ENCODE assay signal across 2 cellular contexts in genomic region chr21:42183374-42184266, GRCh38.
A peak's percentile ranks its signal among the peaks of the same experiment; 100 is the strongest.
TF ChIP-seq lines count a peak whose summit lies in the region.

No MANE protein-coding gene starts in this region.

TF ChIP-seq in HEK293, 187 proteins besides CTCF, POLR2A, EP300 and RAD21 (continued from another document and continues in another):
- TF ChIP-seq ZNF37A (tag by site-specific recombination; IDR thresholded peaks at IDR 0.05) (no peak), KLF17 (tag by site-specific recombination; IDR thresholded peaks at IDR 0.05) (no peak), ZFP69B (tag by site-specific recombination; IDR thresholded peaks at IDR 0.05) (no peak), ZNF280C (tag by site-specific recombination; IDR thresholded peaks at IDR 0.05) (peak; percentile 18; the same call in 1 of the 2 replicates), ZNF148 (tag by site-specific recombination; IDR thresholded peaks at IDR 0.05; ENCODE audit: borderline replicate concordance) (0 out of 2 replicates have a peak, but pooled peaks have one; percentile 77), ZSCAN30 (tag by site-specific recombination; IDR thresholded peaks at IDR 0.05) (no peak), ZSCAN23 (tag by site-specific recombination; IDR thresholded peaks at IDR 0.05) (no peak; the same call in 1 of the 2 replicates), ZNF624 (tag by site-specific recombination; IDR thresholded peaks at IDR 0.05) (no peak), ZNF791 (tag by site-specific recombination; IDR thresholded peaks at IDR 0.05) (peak; percentile 57; the same call in 1 of the 2 replicates), ZNF529 (tag by site-specific recombination; IDR thresholded peaks at IDR 0.05; ENCODE audit: insufficient replicate concordance) (no peak), ZNF561 (tag by site-specific recombination; IDR thresholded peaks at IDR 0.05; ENCODE audit: borderline replicate concordance) (no peak), HOXA7 (CRISPR knock-in tag; IDR thresholded peaks at IDR 0.05; ENCODE audit: borderline replicate concordance) (no peak), HOXD13 (CRISPR knock-in tag; IDR thresholded peaks at IDR 0.05; ENCODE audit: borderline replicate concordance) (no peak), ZNF248 (tag by site-specific recombination; IDR thresholded peaks at IDR 0.05) (no peak), ZNF707 (tag by site-specific recombination; IDR thresholded peaks at IDR 0.05) (no peak; the same call in none of the 2 replicates), ZNF354C (tag by site-specific recombination; IDR thresholded peaks at IDR 0.05; ENCODE audit: borderline replicate concordance, low read depth) (0 out of 2 replicates have a peak, but pooled peaks have one; percentile 40), KLF8 (tag by site-specific recombination; IDR thresholded peaks at IDR 0.05) (no peak), ZBTB48 (tag by site-specific recombination; IDR thresholded peaks at IDR 0.05) (0 out of 2 replicates have a peak, but pooled peaks have one; percentile 19), ZNF169 (tag by site-specific recombination; IDR thresholded peaks at IDR 0.05) (peak; percentile 51; the same call in 1 of the 2 replicates), ZNF473 (tag by site-specific recombination; IDR thresholded peaks at IDR 0.05) (no peak), ZNF514 (tag by site-specific recombination; IDR thresholded peaks at IDR 0.05) (0 out of 2 replicates have a peak, but pooled peaks have one; percentile 6), ZNF211 (tag by site-specific recombination; IDR thresholded peaks at IDR 0.05; ENCODE audit: low read depth) (peak; percentile 87), ZNF701 (tag by site-specific recombination; IDR thresholded peaks at IDR 0.05) (no peak), AEBP2 (tag by site-specific recombination; IDR thresholded peaks at IDR 0.05; ENCODE audit: borderline replicate concordance) (no peak), SALL2 (tag by site-specific recombination; IDR thresholded peaks at IDR 0.05; ENCODE audit: borderline replicate concordance) (no peak; the same call in 1 of the 2 replicates), IKZF3 (tag by site-specific recombination; IDR thresholded peaks at IDR 0.05) (no peak)

TF ChIP-seq in K562, 482 proteins besides CTCF, POLR2A, EP300 and RAD21 (continued from another document):
- TF ChIP-seq ATF6 (CRISPR knock-in tag; IDR thresholded peaks at IDR 0.05) (no peak), KAT2B (IDR thresholded peaks at IDR 0.05; ENCODE audit: low read depth, low read length) (no peak), BRF2 (IDR thresholded peaks at IDR 0.05; ENCODE audit: borderline replicate concordance, insufficient read depth, insufficient read length) (no peak), CREBBP (IDR thresholded peaks at IDR 0.05; ENCODE audit: low read depth, low read length) (peak; percentile 40), GABPB2 (CRISPR knock-in tag; conservative IDR thresholded peaks at IDR 0.05) (0 out of 2 replicates have a peak, but pooled peaks have one; percentile 28), TSC22D4 (tag; IDR thresholded peaks at IDR 0.05) (no peak), USF1 (CRISPR knock-in tag; IDR thresholded peaks at IDR 0.05) (peak; percentile 34; the same call in 1 of the 2 replicates), ZBTB26 (CRISPR knock-in tag; IDR thresholded peaks at IDR 0.05) (0 out of 2 replicates have a peak, but pooled peaks have one; percentile 43), NFE2L1 (tag; IDR thresholded peaks at IDR 0.05; ENCODE audit: borderline replicate concordance, low read depth) (no peak)
